In genomic region chr3:109480014-109480413, GRCh38 we compare ENCODE assay signal across 24 cellular contexts.
"Had no signal": no experiment of that assay in that cellular context is flagged by ENCODE, and none has a peak within 500 bp of the region (broad histone marks: within the 10 kb centered on the region; RNA-seq: fewer than 3 reads in every experiment).

No MANE protein-coding gene starts in this region.

- H3K9me3 ChIP-seq: right atrium auricular region, suprapubic skin, transverse colon had no signal

- H3K4me2 ChIP-seq: smooth muscle cell had no signal

- H3K4me1 Mint-ChIP-seq: activated T-helper 17 cell treated with anti-CD3 and anti-CD28 coated beads, Interleukin-2, amount 50 U/mL, for 72 hours; nephron had no signal

- H3K9ac ChIP-seq: parathyroid adenoma had no signal

- H3K36me3 ChIP-seq: brain microvascular endothelial cell, right atrium auricular region, suprapubic skin, transverse colon had no signal

- DNase-seq: activated CD4-positive, alpha-beta memory T cell treated with anti-CD3 and anti-CD28 coated beads for 36 hours; activated CD4-positive, alpha-beta T cell treated with anti-CD3 and anti-CD28 coated beads for 48 hours; activated CD8-positive, alpha-beta memory T cell treated with anti-CD3 and anti-CD28 coated beads, Interleukin-2, amount 50 U/mL, for 48 hours; activated gamma-delta T cell treated with Interleukin-2 at 50 U/mL for 16 hours; activated naive CD4-positive, alpha-beta T cell treated with anti-CD3 and anti-CD28 coated beads, Interleukin-2, amount 50 U/mL, for 16 hours; activated T-cell treated with anti-CD3 and anti-CD28 coated beads, Interleukin-2, amount 50 U/mL, for 4 hours; amniotic stem cell; brain microvascular endothelial cell; dorsolateral prefrontal cortex; foreskin fibroblast; left cardiac atrium; left ventricle myocardium superior; occipital lobe; stimulated activated CD4-positive, alpha-beta T cell treated with anti-CD3 and anti-CD28 coated beads, Interleukin-15, amount 100 ng/mL, for 24 hours; stimulated activated naive CD4-positive, alpha-beta T cell; transverse colon had no signal

- H3K27ac Mint-ChIP-seq: activated CD4-positive, alpha-beta memory T cell treated with anti-CD3 and anti-CD28 coated beads for 36 hours; activated T-helper 17 cell treated with anti-CD3 and anti-CD28 coated beads, Interleukin-2, amount 50 U/mL, for 72 hours; nephron had no signal

- H3K4me3 Mint-ChIP-seq: activated CD4-positive, alpha-beta memory T cell treated with anti-CD3 and anti-CD28 coated beads for 36 hours; activated T-cell treated with anti-CD3 and anti-CD28 coated beads, Interleukin-2, amount 50 U/mL, for 4 hours; activated T-helper 17 cell treated with anti-CD3 and anti-CD28 coated beads, Interleukin-2, amount 50 U/mL, for 72 hours; nephron had no signal

- H3K36me3 Mint-ChIP-seq: activated CD4-positive, alpha-beta memory T cell treated with anti-CD3 and anti-CD28 coated beads for 36 hours had no signal

- H2AFZ ChIP-seq: parathyroid adenoma had no signal

- H3K4me3 ChIP-seq: coronary artery, dorsolateral prefrontal cortex, right atrium auricular region, smooth muscle cell, suprapubic skin, transverse colon had no signal

- H3K79me2 ChIP-seq: parathyroid adenoma had no signal

- H3K9me3 Mint-ChIP-seq: activated CD4-positive, alpha-beta memory T cell treated with anti-CD3 and anti-CD28 coated beads for 36 hours; activated T-cell treated with anti-CD3 and anti-CD28 coated beads, Interleukin-2, amount 50 U/mL, for 4 hours; activated T-helper 17 cell treated with anti-CD3 and anti-CD28 coated beads, Interleukin-2, amount 50 U/mL, for 72 hours; nephron had no signal

- H3K4me1 ChIP-seq: parathyroid adenoma, right atrium auricular region, suprapubic skin, transverse colon had no signal

- H3K27me3 ChIP-seq: brain microvascular endothelial cell, dorsolateral prefrontal cortex, right atrium auricular region, suprapubic skin, transverse colon had no signal

- H3K27ac ChIP-seq: brain microvascular endothelial cell, coronary artery, dorsolateral prefrontal cortex, parathyroid adenoma, right atrium auricular region, suprapubic skin, transverse colon, VCaP had no signal
